Comparison of ENCODE assay signal across 1 cellular context in the genomic region with DNA sequence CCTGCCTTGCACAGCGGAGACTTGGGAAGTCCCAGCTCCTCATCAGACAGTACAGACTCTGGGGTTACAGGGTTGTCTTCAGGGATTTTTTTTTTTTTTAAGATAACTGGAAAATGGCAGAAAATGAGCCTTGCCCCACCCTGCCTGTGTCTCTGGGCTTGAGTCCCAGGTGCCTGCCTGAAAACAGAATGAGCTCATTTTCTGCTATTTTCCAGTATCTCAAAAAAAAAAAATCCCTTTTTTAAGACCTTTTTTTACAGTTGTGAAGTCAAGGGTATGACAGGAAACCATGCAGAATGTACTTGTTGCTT.
A peak's percentile ranks its signal among the peaks of the same experiment; 100 is the strongest.
TF ChIP-seq lines count a peak whose summit lies in the region.

No MANE protein-coding gene starts in this region.

TF ChIP-seq in neural cell, 6 proteins besides CTCF, POLR2A, EP300 and RAD21:
- TF ChIP-seq TAF1 (IDR thresholded peaks at IDR 0.05; ENCODE audit: low read depth) (no peak), SMC3 (conservative IDR thresholded peaks at IDR 0.05; ENCODE audit: poor library complexity) (peak; percentile 61)
TF ChIP-seq in neural cell: peak in this region for 1.
